ENCODE assay signal across 1 cellular context in the genomic region with DNA sequence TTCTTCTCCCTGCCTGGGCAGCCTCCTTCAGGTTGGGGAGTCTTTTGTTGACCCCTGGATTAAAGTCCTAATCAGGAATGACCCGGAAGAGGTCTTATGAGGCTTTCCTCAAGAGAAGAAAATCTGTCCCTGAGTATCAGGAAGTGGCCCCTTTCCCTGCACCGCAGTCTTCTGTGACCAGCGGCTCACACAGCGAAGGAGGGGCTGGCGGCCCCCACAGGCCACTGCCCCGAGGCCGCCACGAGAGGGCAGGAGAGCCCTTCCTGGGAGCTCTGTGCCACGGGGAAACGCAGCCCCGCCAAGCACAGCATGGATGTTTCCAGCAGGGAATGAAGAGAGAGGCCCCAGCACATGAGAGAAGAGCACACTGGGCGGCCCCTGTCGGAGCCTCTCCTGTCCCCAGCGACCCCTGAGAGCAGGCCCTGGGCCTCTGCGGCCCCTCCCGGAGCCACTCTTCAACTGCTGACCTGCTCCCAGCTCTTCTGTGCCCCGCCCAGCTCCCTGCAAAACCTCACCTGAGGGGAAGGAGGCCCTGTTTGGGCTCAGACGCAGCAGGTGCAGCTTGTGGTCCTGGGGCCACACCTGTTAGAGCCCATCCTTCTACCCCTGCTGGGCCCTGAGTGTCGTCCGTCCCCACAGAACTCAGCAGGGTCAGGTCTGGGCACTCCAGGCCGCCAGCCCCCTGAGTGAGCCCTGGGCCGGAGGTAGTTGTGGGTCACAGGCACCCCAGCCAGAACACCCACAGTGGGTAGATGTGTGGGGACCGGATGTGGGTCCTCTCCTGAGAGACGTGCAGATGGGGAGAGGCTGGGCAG.
TF ChIP-seq lines count a peak whose summit lies in the region.

No MANE protein-coding gene starts in this region.

TF ChIP-seq in HEK293, 187 proteins besides CTCF, POLR2A, EP300 and RAD21 (continued from another document and continues in another):
- TF ChIP-seq, protein P1, sequence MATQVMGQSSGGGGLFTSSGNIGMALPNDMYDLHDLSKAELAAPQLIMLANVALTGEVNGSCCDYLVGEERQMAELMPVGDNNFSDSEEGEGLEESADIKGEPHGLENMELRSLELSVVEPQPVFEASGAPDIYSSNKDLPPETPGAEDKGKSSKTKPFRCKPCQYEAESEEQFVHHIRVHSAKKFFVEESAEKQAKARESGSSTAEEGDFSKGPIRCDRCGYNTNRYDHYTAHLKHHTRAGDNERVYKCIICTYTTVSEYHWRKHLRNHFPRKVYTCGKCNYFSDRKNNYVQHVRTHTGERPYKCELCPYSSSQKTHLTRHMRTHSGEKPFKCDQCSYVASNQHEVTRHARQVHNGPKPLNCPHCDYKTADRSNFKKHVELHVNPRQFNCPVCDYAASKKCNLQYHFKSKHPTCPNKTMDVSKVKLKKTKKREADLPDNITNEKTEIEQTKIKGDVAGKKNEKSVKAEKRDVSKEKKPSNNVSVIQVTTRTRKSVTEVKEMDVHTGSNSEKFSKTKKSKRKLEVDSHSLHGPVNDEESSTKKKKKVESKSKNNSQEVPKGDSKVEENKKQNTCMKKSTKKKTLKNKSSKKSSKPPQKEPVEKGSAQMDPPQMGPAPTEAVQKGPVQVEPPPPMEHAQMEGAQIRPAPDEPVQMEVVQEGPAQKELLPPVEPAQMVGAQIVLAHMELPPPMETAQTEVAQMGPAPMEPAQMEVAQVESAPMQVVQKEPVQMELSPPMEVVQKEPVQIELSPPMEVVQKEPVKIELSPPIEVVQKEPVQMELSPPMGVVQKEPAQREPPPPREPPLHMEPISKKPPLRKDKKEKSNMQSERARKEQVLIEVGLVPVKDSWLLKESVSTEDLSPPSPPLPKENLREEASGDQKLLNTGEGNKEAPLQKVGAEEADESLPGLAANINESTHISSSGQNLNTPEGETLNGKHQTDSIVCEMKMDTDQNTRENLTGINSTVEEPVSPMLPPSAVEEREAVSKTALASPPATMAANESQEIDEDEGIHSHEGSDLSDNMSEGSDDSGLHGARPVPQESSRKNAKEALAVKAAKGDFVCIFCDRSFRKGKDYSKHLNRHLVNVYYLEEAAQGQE (tag by site-specific recombination; IDR thresholded peaks at IDR 0.05): no peak
- TF ChIP-seq, protein P2, sequence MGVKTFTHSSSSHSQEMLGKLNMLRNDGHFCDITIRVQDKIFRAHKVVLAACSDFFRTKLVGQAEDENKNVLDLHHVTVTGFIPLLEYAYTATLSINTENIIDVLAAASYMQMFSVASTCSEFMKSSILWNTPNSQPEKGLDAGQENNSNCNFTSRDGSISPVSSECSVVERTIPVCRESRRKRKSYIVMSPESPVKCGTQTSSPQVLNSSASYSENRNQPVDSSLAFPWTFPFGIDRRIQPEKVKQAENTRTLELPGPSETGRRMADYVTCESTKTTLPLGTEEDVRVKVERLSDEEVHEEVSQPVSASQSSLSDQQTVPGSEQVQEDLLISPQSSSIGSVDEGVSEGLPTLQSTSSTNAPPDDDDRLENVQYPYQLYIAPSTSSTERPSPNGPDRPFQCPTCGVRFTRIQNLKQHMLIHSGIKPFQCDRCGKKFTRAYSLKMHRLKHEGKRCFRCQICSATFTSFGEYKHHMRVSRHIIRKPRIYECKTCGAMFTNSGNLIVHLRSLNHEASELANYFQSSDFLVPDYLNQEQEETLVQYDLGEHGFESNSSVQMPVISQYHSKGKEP (tag by site-specific recombination; IDR thresholded peaks at IDR 0.05): 0 out of 2 replicates have a peak, but pooled peaks have one; percentile 5
- TF ChIP-seq ZNF560 (tag by site-specific recombination; IDR thresholded peaks at IDR 0.05; ENCODE audit: borderline replicate concordance): no peak
- TF ChIP-seq ZNF585B (tag by site-specific recombination; IDR thresholded peaks at IDR 0.05): no peak
- no peak for TF ChIP-seq ZNF274 (IDR thresholded peaks at IDR 0.05; ENCODE audit: low read length)
- TF ChIP-seq ZNF274 (tag by site-specific recombination; IDR thresholded peaks at IDR 0.05; ENCODE audit: borderline replicate concordance): no peak
- TF ChIP-seq HOXA7 (CRISPR knock-in tag; IDR thresholded peaks at IDR 0.05; ENCODE audit: borderline replicate concordance): no peak
- TF ChIP-seq ZNF132 (tag by site-specific recombination; IDR thresholded peaks at IDR 0.05; ENCODE audit: borderline replicate concordance): no peak
- TF ChIP-seq, protein P3, sequence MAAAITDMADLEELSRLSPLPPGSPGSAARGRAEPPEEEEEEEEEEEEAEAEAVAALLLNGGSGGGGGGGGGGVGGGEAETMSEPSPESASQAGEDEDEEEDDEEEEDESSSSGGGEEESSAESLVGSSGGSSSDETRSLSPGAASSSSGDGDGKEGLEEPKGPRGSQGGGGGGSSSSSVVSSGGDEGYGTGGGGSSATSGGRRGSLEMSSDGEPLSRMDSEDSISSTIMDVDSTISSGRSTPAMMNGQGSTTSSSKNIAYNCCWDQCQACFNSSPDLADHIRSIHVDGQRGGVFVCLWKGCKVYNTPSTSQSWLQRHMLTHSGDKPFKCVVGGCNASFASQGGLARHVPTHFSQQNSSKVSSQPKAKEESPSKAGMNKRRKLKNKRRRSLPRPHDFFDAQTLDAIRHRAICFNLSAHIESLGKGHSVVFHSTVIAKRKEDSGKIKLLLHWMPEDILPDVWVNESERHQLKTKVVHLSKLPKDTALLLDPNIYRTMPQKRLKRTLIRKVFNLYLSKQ (tag by site-specific recombination; IDR thresholded peaks at IDR 0.05; ENCODE audit: borderline replicate concordance): no peak
- no peak for TF ChIP-seq ZNF776 (tag by site-specific recombination; IDR thresholded peaks at IDR 0.05; ENCODE audit: borderline replicate concordance)
- TF ChIP-seq MYNN (tag by site-specific recombination; IDR thresholded peaks at IDR 0.05; ENCODE audit: borderline replicate concordance): no peak
- TF ChIP-seq, protein P4, sequence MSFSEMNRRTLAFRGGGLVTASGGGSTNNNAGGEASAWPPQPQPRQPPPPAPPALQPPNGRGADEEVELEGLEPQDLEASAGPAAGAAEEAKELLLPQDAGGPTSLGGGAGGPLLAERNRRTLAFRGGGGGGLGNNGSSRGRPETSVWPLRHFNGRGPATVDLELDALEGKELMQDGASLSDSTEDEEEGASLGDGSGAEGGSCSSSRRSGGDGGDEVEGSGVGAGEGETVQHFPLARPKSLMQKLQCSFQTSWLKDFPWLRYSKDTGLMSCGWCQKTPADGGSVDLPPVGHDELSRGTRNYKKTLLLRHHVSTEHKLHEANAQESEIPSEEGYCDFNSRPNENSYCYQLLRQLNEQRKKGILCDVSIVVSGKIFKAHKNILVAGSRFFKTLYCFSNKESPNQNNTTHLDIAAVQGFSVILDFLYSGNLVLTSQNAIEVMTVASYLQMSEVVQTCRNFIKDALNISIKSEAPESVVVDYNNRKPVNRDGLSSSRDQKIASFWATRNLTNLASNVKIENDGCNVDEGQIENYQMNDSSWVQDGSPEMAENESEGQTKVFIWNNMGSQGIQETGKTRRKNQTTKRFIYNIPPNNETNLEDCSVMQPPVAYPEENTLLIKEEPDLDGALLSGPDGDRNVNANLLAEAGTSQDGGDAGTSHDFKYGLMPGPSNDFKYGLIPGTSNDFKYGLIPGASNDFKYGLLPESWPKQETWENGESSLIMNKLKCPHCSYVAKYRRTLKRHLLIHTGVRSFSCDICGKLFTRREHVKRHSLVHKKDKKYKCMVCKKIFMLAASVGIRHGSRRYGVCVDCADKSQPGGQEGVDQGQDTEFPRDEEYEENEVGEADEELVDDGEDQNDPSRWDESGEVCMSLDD (tag by site-specific recombination; IDR thresholded peaks at IDR 0.05): no peak
- TF ChIP-seq ZNF626 (tag by site-specific recombination; IDR thresholded peaks at IDR 0.05): no peak
- TF ChIP-seq, protein P5, sequence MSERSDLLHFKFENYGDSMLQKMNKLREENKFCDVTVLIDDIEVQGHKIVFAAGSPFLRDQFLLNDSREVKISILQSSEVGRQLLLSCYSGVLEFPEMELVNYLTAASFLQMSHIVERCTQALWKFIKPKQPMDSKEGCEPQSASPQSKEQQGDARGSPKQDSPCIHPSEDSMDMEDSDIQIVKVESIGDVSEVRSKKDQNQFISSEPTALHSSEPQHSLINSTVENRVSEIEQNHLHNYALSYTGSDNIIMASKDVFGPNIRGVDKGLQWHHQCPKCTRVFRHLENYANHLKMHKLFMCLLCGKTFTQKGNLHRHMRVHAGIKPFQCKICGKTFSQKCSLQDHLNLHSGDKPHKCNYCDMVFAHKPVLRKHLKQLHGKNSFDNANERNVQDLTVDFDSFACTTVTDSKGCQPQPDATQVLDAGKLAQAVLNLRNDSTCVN (tag by site-specific recombination; optimal IDR thresholded peaks at IDR 0.05): peak; percentile 27
- no peak for TF ChIP-seq ZNF211 (tag by site-specific recombination; IDR thresholded peaks at IDR 0.05; ENCODE audit: low read depth)
- peak; percentile 7; the same call in 1 of the 2 replicates for TF ChIP-seq ZNF426 (tag by site-specific recombination; IDR thresholded peaks at IDR 0.05)
- TF ChIP-seq MEIS1 (CRISPR knock-in tag; IDR thresholded peaks at IDR 0.05; ENCODE audit: borderline replicate concordance): no peak
- TF ChIP-seq ZSCAN16 (tag by site-specific recombination; IDR thresholded peaks at IDR 0.05): no peak
- peak; percentile 97 for TF ChIP-seq ZIC2 (tag by site-specific recombination; IDR thresholded peaks at IDR 0.05)
- no peak for TF ChIP-seq ZNF555 (tag by site-specific recombination; conservative IDR thresholded peaks at IDR 0.05)
- TF ChIP-seq, protein P6, sequence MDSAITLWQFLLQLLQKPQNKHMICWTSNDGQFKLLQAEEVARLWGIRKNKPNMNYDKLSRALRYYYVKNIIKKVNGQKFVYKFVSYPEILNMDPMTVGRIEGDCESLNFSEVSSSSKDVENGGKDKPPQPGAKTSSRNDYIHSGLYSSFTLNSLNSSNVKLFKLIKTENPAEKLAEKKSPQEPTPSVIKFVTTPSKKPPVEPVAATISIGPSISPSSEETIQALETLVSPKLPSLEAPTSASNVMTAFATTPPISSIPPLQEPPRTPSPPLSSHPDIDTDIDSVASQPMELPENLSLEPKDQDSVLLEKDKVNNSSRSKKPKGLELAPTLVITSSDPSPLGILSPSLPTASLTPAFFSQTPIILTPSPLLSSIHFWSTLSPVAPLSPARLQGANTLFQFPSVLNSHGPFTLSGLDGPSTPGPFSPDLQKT (IDR thresholded peaks at IDR 0.05; ENCODE audit: borderline replicate concordance, low read depth, low read length): no peak
- TF ChIP-seq, protein P7, sequence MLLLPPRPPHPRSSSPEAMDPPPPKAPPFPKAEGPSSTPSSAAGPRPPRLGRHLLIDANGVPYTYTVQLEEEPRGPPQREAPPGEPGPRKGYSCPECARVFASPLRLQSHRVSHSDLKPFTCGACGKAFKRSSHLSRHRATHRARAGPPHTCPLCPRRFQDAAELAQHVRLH (tag by site-specific recombination; IDR thresholded peaks at IDR 0.05): no peak
- TF ChIP-seq ZNF707 (tag by site-specific recombination; IDR thresholded peaks at IDR 0.05): no peak
- TF ChIP-seq, protein P8, sequence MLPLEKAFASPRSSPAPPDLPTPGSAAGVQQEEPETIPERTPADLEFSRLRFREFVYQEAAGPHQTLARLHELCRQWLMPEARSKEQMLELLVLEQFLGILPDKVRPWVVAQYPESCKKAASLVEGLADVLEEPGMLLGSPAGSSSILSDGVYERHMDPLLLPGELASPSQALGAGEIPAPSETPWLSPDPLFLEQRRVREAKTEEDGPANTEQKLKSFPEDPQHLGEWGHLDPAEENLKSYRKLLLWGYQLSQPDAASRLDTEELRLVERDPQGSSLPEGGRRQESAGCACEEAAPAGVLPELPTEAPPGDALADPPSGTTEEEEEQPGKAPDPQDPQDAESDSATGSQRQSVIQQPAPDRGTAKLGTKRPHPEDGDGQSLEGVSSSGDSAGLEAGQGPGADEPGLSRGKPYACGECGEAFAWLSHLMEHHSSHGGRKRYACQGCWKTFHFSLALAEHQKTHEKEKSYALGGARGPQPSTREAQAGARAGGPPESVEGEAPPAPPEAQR (tag by site-specific recombination; IDR thresholded peaks at IDR 0.05): no peak
- no peak for TF ChIP-seq ZNF514 (tag by site-specific recombination; IDR thresholded peaks at IDR 0.05)
- TF ChIP-seq ZNF596 (tag by site-specific recombination; IDR thresholded peaks at IDR 0.05): no peak
- TF ChIP-seq ZNF76 (tag by site-specific recombination; IDR thresholded peaks at IDR 0.05; ENCODE audit: borderline replicate concordance, low read depth): no peak
- TF ChIP-seq ZNF677 (tag by site-specific recombination; IDR thresholded peaks at IDR 0.05): no peak
- no peak for TF ChIP-seq ZNF549 (tag by site-specific recombination; IDR thresholded peaks at IDR 0.05)
- no peak for TF ChIP-seq ZNF146 (tag by site-specific recombination; IDR thresholded peaks at IDR 0.05)
- TF ChIP-seq HOXC10 (CRISPR knock-in tag; IDR thresholded peaks at IDR 0.05): no peak
- 0 out of 2 replicates have a peak, but pooled peaks have one; percentile 32 for TF ChIP-seq ZXDB (tag by site-specific recombination; IDR thresholded peaks at IDR 0.05)
- TF ChIP-seq ZNF324 (tag by site-specific recombination; IDR thresholded peaks at IDR 0.05): no peak
- TF ChIP-seq, protein P9, sequence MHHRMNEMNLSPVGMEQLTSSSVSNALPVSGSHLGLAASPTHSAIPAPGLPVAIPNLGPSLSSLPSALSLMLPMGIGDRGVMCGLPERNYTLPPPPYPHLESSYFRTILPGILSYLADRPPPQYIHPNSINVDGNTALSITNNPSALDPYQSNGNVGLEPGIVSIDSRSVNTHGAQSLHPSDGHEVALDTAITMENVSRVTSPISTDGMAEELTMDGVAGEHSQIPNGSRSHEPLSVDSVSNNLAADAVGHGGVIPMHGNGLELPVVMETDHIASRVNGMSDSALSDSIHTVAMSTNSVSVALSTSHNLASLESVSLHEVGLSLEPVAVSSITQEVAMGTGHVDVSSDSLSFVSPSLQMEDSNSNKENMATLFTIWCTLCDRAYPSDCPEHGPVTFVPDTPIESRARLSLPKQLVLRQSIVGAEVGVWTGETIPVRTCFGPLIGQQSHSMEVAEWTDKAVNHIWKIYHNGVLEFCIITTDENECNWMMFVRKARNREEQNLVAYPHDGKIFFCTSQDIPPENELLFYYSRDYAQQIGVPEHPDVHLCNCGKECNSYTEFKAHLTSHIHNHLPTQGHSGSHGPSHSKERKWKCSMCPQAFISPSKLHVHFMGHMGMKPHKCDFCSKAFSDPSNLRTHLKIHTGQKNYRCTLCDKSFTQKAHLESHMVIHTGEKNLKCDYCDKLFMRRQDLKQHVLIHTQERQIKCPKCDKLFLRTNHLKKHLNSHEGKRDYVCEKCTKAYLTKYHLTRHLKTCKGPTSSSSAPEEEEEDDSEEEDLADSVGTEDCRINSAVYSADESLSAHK (tag by site-specific recombination; IDR thresholded peaks at IDR 0.05): no peak
- no peak for TF ChIP-seq YY2 (tag by site-specific recombination; IDR thresholded peaks at IDR 0.05)
- TF ChIP-seq, protein P10, sequence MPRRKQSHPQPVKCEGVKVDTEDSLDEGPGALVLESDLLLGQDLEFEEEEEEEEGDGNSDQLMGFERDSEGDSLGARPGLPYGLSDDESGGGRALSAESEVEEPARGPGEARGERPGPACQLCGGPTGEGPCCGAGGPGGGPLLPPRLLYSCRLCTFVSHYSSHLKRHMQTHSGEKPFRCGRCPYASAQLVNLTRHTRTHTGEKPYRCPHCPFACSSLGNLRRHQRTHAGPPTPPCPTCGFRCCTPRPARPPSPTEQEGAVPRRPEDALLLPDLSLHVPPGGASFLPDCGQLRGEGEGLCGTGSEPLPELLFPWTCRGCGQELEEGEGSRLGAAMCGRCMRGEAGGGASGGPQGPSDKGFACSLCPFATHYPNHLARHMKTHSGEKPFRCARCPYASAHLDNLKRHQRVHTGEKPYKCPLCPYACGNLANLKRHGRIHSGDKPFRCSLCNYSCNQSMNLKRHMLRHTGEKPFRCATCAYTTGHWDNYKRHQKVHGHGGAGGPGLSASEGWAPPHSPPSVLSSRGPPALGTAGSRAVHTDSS (tag by site-specific recombination; IDR thresholded peaks at IDR 0.05): no peak
- no peak for TF ChIP-seq ZNF248 (tag by site-specific recombination; IDR thresholded peaks at IDR 0.05)
- no peak for TF ChIP-seq ZNF785 (tag by site-specific recombination; IDR thresholded peaks at IDR 0.05)
- no peak for TF ChIP-seq ZNF354C (tag by site-specific recombination; IDR thresholded peaks at IDR 0.05; ENCODE audit: borderline replicate concordance, low read depth)
- TF ChIP-seq ZNF138 (tag by site-specific recombination; IDR thresholded peaks at IDR 0.05; ENCODE audit: borderline replicate concordance): no peak
- TF ChIP-seq MZF1 (tag by site-specific recombination; IDR thresholded peaks at IDR 0.05; ENCODE audit: borderline replicate concordance): no peak
